Comparison of ENCODE assay signal across 9 cellular contexts in genomic region chr2:60806988-60807681, GRCh38.
A peak's percentile ranks its signal among the peaks of the same experiment; 100 is the strongest.
DNase-seq lines count a peak whose midpoint lies in the region; ATAC-seq lines count a peak whose summit lies in the region.
"Had no signal": no experiment of that assay in that cellular context is flagged by ENCODE, and none has a peak within 500 bp of the region (broad histone marks: within the 10 kb centered on the region; RNA-seq: fewer than 3 reads in every experiment).

No MANE protein-coding gene starts in this region.

- peak; percentile 92 for ATAC-seq in HG02610 (IDR thresholded peaks at IDR 0.05; ENCODE audit: unreplicated experiment)
- ATAC-seq: A549 had no signal

- peak; percentile 58 for DNase-seq in NCI-H1436 (lab: John Stamatoyannopoulos, UW)
- DNase-seq in NCI-H1436 treated with DMSO at 0.1 percent for 48 hours (lab: John Stamatoyannopoulos, UW) = no peak
- DNase-seq in NCI-H1417 (lab: John Stamatoyannopoulos, UW) = peak; percentile 79 to 96 (median 92)
- peak; percentile 20 for DNase-seq in activated CD4-positive, alpha-beta T cell treated with anti-CD3 and anti-CD28 coated beads, Interleukin-2, amount 50 U/mL, for 1 hour
- DNase-seq in germinal center (ENCODE audit: low spot score) = peak; percentile 20
- DNase-seq in stimulated activated CD8-positive, alpha-beta memory T cell treated with anti-CD3 and anti-CD28 coated beads, Interleukin-15, amount 100 ng/mL, for 4 hours (ENCODE audit: low read depth in 2 of 2) = peak; percentile 10 to 35
- DNase-seq in NCI-H1694 treated with DMSO at 0.1 percent for 48 hours (lab: John Stamatoyannopoulos, UW) = no peak

Comparison
In these comparisons a context has a peak if more than half of its experiments do, and no peak if none do; other contexts are left out.
1. DNase-seq: peak in NCI-H1436 (single experiment), NCI-H1417 (3 of 3), activated CD4-positive, alpha-beta T cell treated with anti-CD3 and anti-CD28 coated beads, Interleukin-2, amount 50 U/mL, for 1 hour (single experiment), germinal center (single experiment) and stimulated activated CD8-positive, alpha-beta memory T cell treated with anti-CD3 and anti-CD28 coated beads, Interleukin-15, amount 100 ng/mL, for 4 hours (2 of 2); none in NCI-H1436 treated with DMSO at 0.1 percent for 48 hours (single experiment) and NCI-H1694 treated with DMSO at 0.1 percent for 48 hours (single experiment).